Comparison of ENCODE assay signal across 1 cellular context in the genomic region with DNA sequence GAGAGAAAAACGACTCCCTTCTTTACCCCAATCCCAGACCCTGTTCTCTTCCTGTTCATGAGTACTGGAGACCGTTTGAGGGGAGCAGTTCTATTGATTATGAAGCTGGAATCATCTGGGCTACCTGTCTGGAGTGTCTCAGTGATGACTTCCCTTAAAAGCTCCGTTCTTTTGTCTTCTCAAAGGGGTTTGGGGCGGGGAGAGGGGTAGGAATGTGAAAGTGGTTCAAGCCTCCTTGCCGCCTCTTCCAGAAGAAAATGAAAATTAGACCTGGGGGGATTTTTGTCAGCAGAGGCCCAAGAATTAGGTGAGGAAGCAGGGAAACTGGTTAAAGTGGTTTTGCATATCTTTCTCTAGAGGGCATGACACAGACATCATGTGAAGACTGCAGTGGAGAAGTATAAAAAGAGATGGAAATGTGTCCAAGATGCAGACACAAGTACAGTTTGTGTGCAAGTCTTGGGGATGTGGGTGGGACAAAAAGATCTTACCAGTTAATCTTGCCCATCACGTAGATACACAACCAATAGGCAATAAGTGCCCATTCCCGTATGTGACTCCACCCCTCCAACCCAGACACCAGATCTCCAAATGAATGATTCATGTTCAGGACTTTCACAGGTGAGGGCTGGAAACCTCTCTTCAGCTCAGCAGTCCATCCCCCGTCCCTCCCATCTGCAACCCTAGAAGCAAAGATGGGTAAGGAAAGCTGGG.
TF ChIP-seq lines count a peak whose summit lies in the region.

No MANE protein-coding gene starts in this region.

TF ChIP-seq in IMR-90, 13 proteins besides CTCF, POLR2A, EP300 and RAD21:
- TF ChIP-seq SMC3 (IDR thresholded peaks at IDR 0.05; ENCODE audit: low read depth, low read length) (no peak), CHD1 (IDR thresholded peaks at IDR 0.05; ENCODE audit: low read depth, low read length) (no peak), FOS (IDR thresholded peaks at IDR 0.05; ENCODE audit: low read depth, low read length) (no peak), CEBPB (IDR thresholded peaks at IDR 0.05; ENCODE audit: low read depth, low read length) (no peak), BHLHE40 (IDR thresholded peaks at IDR 0.05; ENCODE audit: low read depth, low read length) (no peak), MAZ (IDR thresholded peaks at IDR 0.05; ENCODE audit: borderline replicate concordance, low read depth, low read length) (no peak), MXI1 (IDR thresholded peaks at IDR 0.05; ENCODE audit: borderline replicate concordance, low read depth, low read length) (no peak), MAFK (IDR thresholded peaks at IDR 0.05; ENCODE audit: low read depth, low read length) (no peak), RCOR1 (IDR thresholded peaks at IDR 0.05; ENCODE audit: insufficient replicate concordance, low read length) (no peak), NFE2L2 (IDR thresholded peaks at IDR 0.05; ENCODE audit: low read depth, low read length) (no peak), RFX5 (IDR thresholded peaks at IDR 0.05; ENCODE audit: low read depth, low read length) (no peak)
- TF ChIP-seq, protein P1, sequence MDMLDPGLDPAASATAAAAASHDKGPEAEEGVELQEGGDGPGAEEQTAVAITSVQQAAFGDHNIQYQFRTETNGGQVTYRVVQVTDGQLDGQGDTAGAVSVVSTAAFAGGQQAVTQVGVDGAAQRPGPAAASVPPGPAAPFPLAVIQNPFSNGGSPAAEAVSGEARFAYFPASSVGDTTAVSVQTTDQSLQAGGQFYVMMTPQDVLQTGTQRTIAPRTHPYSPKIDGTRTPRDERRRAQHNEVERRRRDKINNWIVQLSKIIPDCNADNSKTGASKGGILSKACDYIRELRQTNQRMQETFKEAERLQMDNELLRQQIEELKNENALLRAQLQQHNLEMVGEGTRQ (IDR thresholded peaks at IDR 0.05; ENCODE audit: low read depth, low read length): no peak
- TF ChIP-seq, protein P2, sequence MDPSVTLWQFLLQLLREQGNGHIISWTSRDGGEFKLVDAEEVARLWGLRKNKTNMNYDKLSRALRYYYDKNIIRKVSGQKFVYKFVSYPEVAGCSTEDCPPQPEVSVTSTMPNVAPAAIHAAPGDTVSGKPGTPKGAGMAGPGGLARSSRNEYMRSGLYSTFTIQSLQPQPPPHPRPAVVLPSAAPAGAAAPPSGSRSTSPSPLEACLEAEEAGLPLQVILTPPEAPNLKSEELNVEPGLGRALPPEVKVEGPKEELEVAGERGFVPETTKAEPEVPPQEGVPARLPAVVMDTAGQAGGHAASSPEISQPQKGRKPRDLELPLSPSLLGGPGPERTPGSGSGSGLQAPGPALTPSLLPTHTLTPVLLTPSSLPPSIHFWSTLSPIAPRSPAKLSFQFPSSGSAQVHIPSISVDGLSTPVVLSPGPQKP (IDR thresholded peaks at IDR 0.05; ENCODE audit: borderline replicate concordance, low read depth, low read length): no peak
